22 cellular contexts compared by ENCODE assay signal in the genomic region with DNA sequence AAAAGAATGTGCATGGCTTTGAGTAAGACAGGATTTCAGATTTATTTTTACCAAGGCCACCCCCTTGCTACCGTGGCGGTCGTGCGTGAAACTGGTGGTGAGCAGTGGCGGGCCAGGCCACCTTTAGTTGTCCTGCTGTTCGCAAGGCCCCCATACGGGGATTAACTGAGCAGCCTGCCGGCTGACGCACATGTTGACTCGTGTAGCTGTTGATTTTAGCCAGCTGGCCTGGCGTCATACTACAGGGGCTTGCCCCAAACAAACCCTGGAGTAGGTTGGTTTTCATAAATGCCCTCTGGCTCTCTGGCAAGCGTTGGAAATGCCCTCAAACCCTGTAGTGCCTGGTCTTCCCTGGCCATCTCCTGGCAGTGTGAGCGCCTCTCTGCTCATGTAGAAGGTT. TPM values are rescaled to one million over a fixed set of nuclear protein-coding genes. Genes with fewer than 3 reads are reported as not detected.
DNase-seq lines count a peak whose midpoint lies in the region; ATAC-seq, FAIRE-seq and TF ChIP-seq lines count a peak whose summit lies in the region.
"Had no signal": no experiment of that assay in that cellular context is flagged by ENCODE, and none has a peak within 500 bp of the region (broad histone marks: within the 10 kb centered on the region; RNA-seq: fewer than 3 reads in every experiment).

No MANE protein-coding gene starts in this region.

- FAIRE-seq in islet of Langerhans (lab: Jason Lieb, UNC), result peak; percentile 5
- FAIRE-seq: A549, GM18507, H1, HTR-8/SVneo had no signal

- H3K9me3 ChIP-seq in AG04450 (ENCODE audit: control insufficient read depth, insufficient read depth, low read length) (peaks cover 10% of the 10 kb centered on the region; the same call in 1 of the 2 replicates), sigmoid colon (no peaks in the 10 kb centered on the region), right atrium auricular region (no peaks in the 10 kb centered on the region), MG63 (no peaks in the 10 kb centered on the region)
- H3K9me3 ChIP-seq: A549, BE2C, SJSA1 had no signal

- no peak for TF ChIP-seq POLR2A in sigmoid colon (IDR thresholded peaks at IDR 0.05)

- CTCF ChIA-PET in AG04450 (lab: Charles Lee), result interaction anchor here (1.0 kb wide), 1 partner anchor 48 kb away, joined by 4 read pairs; no protein-coding TSS in a partner anchor

- H3K4me3 ChIP-seq in AG04450 (ENCODE audit: low read depth, low read length), result no peak overlapping the region
- no peak overlapping the region for H3K4me3 ChIP-seq in sigmoid colon
- H3K4me3 ChIP-seq in right atrium auricular region, result no peak overlapping the region
- H3K4me3 ChIP-seq in MG63, result no peak overlapping the region
- H3K4me3 ChIP-seq: A549, SJSA1 had no signal

- H3K4me1 ChIP-seq in sigmoid colon, result peaks cover 0 to 5% (median 0%) of the 10 kb centered on the region in 4 donors
- no peaks in the 10 kb centered on the region for H3K4me1 ChIP-seq in right atrium auricular region
- H3K4me1 ChIP-seq: A549, BE2C, SJSA1 had no signal

- POLR2A ChIA-PET in AG04450 (lab: Yijun Ruan, JAX), result interaction anchor here (0.6 kb wide), 1 partner anchor 24 kb away, joined by 3 read pairs; no protein-coding TSS in a partner anchor

- TF ChIP-seq CTCF in AG04450 (IDR thresholded peaks at IDR 0.05; ENCODE audit: low read depth, low read length) (no peak), sigmoid colon (IDR thresholded peaks at IDR 0.05) (no peak), right atrium auricular region (IDR thresholded peaks at IDR 0.05) (no peak)

- intact Hi-C loops in sigmoid colon (cut with DNase I), result no loop called here

- WGBS in sigmoid colon, 2 donors, result 68 to 76% methylated on average over 13 of the region's 13 CpGs

- H3K36me3 ChIP-seq in sigmoid colon, result peaks cover 37 to 87% (median 51%) of the 10 kb centered on the region in 4 donors
- peaks cover 67% of the 10 kb centered on the region for H3K36me3 ChIP-seq in right atrium auricular region
- H3K36me3 ChIP-seq in MG63, result no peaks in the 10 kb centered on the region
- H3K36me3 ChIP-seq: SJSA1 had no signal

- DNase-seq in AG04450 (ENCODE audit: low read depth, low spot score) (peak; percentile 10), NCI-H524 treated with DMSO at 0.1 percent for 48 hours (lab: John Stamatoyannopoulos, UW) (peak; percentile 0), sigmoid colon (peak; percentile 59), right atrium auricular region (ENCODE audit: low spot score) (no peak), DMS153 treated with DMSO at 0.1 percent for 48 hours (lab: John Stamatoyannopoulos, UW; ENCODE audit: unreplicated experiment) (no peak), MG63 (no peak)
- DNase-seq: BE2C; CD4-positive, alpha-beta T cell; COR-L47; GDM1; NCI-H187; NCI-H446; NCI-H69 had no signal

- H3K27ac ChIP-seq in AG04450 (ENCODE audit: low read depth, low read length), result no peak overlapping the region
- no peak overlapping the region for H3K27ac ChIP-seq in sigmoid colon
- H3K27ac ChIP-seq in right atrium auricular region, result no peak overlapping the region
- H3K27ac ChIP-seq: A549, SJSA1 had no signal

- ATAC-seq in GM21737 (IDR thresholded peaks at IDR 0.05; ENCODE audit: unreplicated experiment), result no peak
- ATAC-seq: A549, HCT116, Panc1 had no signal

- H3K27me3 ChIP-seq in AG04450 (ENCODE audit: control insufficient read depth, insufficient read depth, low read length), result no peaks in the 10 kb centered on the region
- no peaks in the 10 kb centered on the region for H3K27me3 ChIP-seq in sigmoid colon
- H3K27me3 ChIP-seq in right atrium auricular region, result no peaks in the 10 kb centered on the region
- H3K27me3 ChIP-seq in MG63, result no peaks in the 10 kb centered on the region
- H3K27me3 ChIP-seq: BE2C, SJSA1 had no signal

- TF ChIP-seq EP300 in sigmoid colon (IDR thresholded peaks at IDR 0.05), result no peak

RNA-seq across cellular contexts. Expression of gene WFS1, which starts 28.4 kb away (rescaled TPM):
- polyA plus RNA-seq in AG04450 (2011; rRNA removed), result 46.8 and 64.6 TPM in 2 replicates
- 51.3 and 72.8 TPM in 2 replicates for polyA minus RNA-seq in AG04450 (2011; rRNA and poly(A)+ RNA removed)
- 10 to 100 TPM; 34.6 to 69.0 (median 47.2) TPM for total RNA-seq in sigmoid colon
- 10 to 100 TPM in 1 of 3 donors, 1 to 10 TPM in 2; 1.4 to 10.1 (median 3.6) TPM for polyA plus RNA-seq in sigmoid colon
- total RNA-seq in right atrium auricular region, result 100 to 1,000 TPM; 111 to 112 TPM
- total RNA-seq in MG63 (2014; rRNA removed; shearing (Covaris generic); ENCODE audit: low replicate concordance), result 7.1 and 7.6 TPM in 2 replicates

Comparison
In these comparisons a context has a peak if more than half of its experiments do, and no peak if none do; other contexts are left out.
1. DNase-seq: peak in AG04450 (single experiment), NCI-H524 treated with DMSO at 0.1 percent for 48 hours (single experiment) and sigmoid colon (single experiment); none in right atrium auricular region (single experiment), DMS153 treated with DMSO at 0.1 percent for 48 hours (single experiment) and MG63 (single experiment).